In the genomic region with DNA sequence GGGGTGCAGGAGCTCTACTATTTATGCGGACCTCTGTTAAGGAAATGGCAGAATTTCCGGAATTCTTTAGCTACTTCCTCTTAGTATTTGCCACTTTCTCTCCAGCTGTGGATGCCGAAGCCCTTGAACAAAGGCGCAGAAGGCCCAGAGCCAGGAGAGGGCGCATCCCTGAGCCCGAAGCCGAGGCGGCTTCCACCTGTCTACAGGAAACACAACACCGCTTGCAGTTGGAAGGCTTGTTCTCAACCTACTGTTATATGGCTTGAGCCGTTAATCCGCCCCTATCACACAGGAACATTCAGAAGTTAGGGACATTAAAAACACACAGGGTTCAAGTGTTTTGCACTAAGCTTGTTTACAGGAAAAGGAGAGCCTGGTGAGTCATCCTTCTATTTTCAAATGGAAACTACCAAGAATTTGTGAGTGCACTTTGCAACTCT, we compare ENCODE assay signal across 10 cellular contexts.
A peak's percentile ranks its signal among the peaks of the same experiment; 100 is the strongest.
DNase-seq lines count a peak whose midpoint lies in the region; ATAC-seq and TF ChIP-seq lines count a peak whose summit lies in the region.
"Had no signal": no experiment of that assay in that cellular context is flagged by ENCODE, and none has a peak within 500 bp of the region (broad histone marks: within the 10 kb centered on the region; RNA-seq: fewer than 3 reads in every experiment).

No MANE protein-coding gene starts in this region.

- peaks cover 12% of the 10 kb centered on the region for H3K27me3 Mint-ChIP-seq in activated CD4-positive, alpha-beta T cell treated with anti-CD3 and anti-CD28 coated beads for 36 hours

- H3K4me1 Mint-ChIP-seq in activated CD4-positive, alpha-beta T cell treated with anti-CD3 and anti-CD28 coated beads for 36 hours, result no peaks in the 10 kb centered on the region

- no peak for TF ChIP-seq POLR2A in testis (IDR thresholded peaks at IDR 0.05)

- H3K27ac Mint-ChIP-seq in activated CD4-positive, alpha-beta T cell treated with anti-CD3 and anti-CD28 coated beads for 36 hours, result no peak overlapping the region

- H3K4me1 ChIP-seq in testis, result no peaks in the 10 kb centered on the region

- H3K36me3 Mint-ChIP-seq in activated CD4-positive, alpha-beta T cell treated with anti-CD3 and anti-CD28 coated beads for 36 hours (ENCODE audit: low read depth), result no peaks in the 10 kb centered on the region

- no peak overlapping the region for H3K4me3 Mint-ChIP-seq in activated CD4-positive, alpha-beta T cell treated with anti-CD3 and anti-CD28 coated beads for 36 hours

- H3K9me3 Mint-ChIP-seq in activated CD4-positive, alpha-beta T cell treated with anti-CD3 and anti-CD28 coated beads for 36 hours (ENCODE audit: low read depth), result no peaks in the 10 kb centered on the region

- H3K4me3 ChIP-seq in WERI-Rb-1 (ENCODE audit: low read depth, low read length) (no peak overlapping the region), testis (peak overlapping the region; percentile 2 to 6)
- H3K4me3 ChIP-seq: lung had no signal

- H3K27me3 ChIP-seq in WERI-Rb-1 (ENCODE audit: insufficient read depth, low read depth, severe bottlenecking) (no peaks in the 10 kb centered on the region), testis (no peaks in the 10 kb centered on the region)

- peak; percentile 8 for DNase-seq in activated CD4-positive, alpha-beta T cell treated with anti-CD3 and anti-CD28 coated beads for 36 hours
- no peak for DNase-seq in activated CD4-positive, alpha-beta T cell treated with anti-CD3 and anti-CD28 coated beads for 1 hour
- peak; percentile 16 for DNase-seq in WERI-Rb-1
- DNase-seq in iPS DF 19.7 (ENCODE audit: low read depth, low spot score), result peak; percentile 75
- peak; percentile 19 for DNase-seq in testis
- no peak for DNase-seq in NCI-H446 treated with DMSO at 0.1 percent for 48 hours (lab: John Stamatoyannopoulos, UW)
- no peak for DNase-seq in NCI-H446 (lab: John Stamatoyannopoulos, UW)
- DNase-seq: NCI-H1092 treated with DMSO at 0.1 percent for 48 hours had no signal

- H3K9me3 ChIP-seq in WERI-Rb-1 (ENCODE audit: severe bottlenecking) (no peaks in the 10 kb centered on the region), testis (no peaks in the 10 kb centered on the region)

- intact Hi-C loops in activated CD4-positive, alpha-beta T cell treated with anti-CD3 and anti-CD28 coated beads for 36 hours (cut with DNase I, micrococcal nuclease), result no loop called here
- intact Hi-C loops in testis (cut with DNase I; ENCODE audit: low total_unique reads), result no loop called here

- ATAC-seq in activated CD4-positive, alpha-beta T cell treated with anti-CD3 and anti-CD28 coated beads for 36 hours, result no peak
- no peak for ATAC-seq in HG03439 (IDR thresholded peaks at IDR 0.05; ENCODE audit: unreplicated experiment)

- POLR2A ChIA-PET in activated CD4-positive, alpha-beta T cell treated with anti-CD3 and anti-CD28 coated beads for 36 hours (lab: Charles Lee), result no interaction called here

- H3K36me3 ChIP-seq in WERI-Rb-1 (no peaks in the 10 kb centered on the region), testis (ENCODE audit: low read depth, missing control alignments) (no peaks in the 10 kb centered on the region)

- TF ChIP-seq CTCF in WERI-Rb-1 (IDR thresholded peaks at IDR 0.05; ENCODE audit: low read depth, low read length), result 0 out of 2 replicates have a peak, but pooled peaks have one; percentile 2
- TF ChIP-seq CTCF in testis (IDR thresholded peaks at IDR 0.05), result no peak

- CTCF ChIA-PET in activated CD4-positive, alpha-beta T cell treated with anti-CD3 and anti-CD28 coated beads for 36 hours (lab: Charles Lee), result no interaction called here

- WGBS in testis, 2 donors, result 26 to 51% methylated on average over 11 of the region's 11 CpGs

- no peak overlapping the region for H3K27ac ChIP-seq in WERI-Rb-1
- H3K27ac ChIP-seq in testis, result no peak overlapping the region

Comparison
In these comparisons a context has a peak if more than half of its experiments do, and no peak if none do; other contexts are left out.
1. DNase-seq: peak in activated CD4-positive, alpha-beta T cell treated with anti-CD3 and anti-CD28 coated beads for 36 hours (single experiment), WERI-Rb-1 (single experiment), iPS DF 19.7 (single experiment) and testis (single experiment); none in activated CD4-positive, alpha-beta T cell treated with anti-CD3 and anti-CD28 coated beads for 1 hour (single experiment), NCI-H446 treated with DMSO at 0.1 percent for 48 hours (single experiment) and NCI-H446 (0 of 2).